Comparison of ENCODE assay signal across 27 cellular contexts in the genomic region with DNA sequence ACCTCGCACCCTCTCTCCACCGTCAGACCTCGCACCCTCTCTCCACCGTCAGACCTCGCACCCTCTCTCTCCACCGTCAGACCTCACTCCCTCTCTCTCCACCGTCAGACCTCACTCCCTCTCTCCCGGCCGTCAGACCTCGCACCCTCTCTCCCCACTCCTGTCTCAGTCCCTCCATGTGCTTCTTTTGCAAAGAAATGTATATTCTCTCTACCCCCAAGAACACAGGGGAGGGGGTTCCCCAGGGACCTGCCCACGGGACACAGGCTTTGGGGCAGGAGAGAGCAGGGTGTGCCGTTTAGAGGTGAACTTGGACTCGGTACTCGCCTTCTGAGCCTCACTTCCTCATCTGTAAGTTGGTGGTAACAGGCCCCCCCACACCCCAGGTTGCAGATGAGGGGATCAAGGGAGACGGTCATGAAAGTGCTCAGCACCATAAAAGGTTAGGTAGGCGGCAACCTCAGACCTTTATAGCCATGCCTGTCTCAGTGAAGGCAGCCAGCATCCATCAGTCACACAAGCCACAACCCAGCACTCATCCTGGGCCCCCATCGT.
DNase-seq lines count a peak whose midpoint lies in the region; ATAC-seq and TF ChIP-seq lines count a peak whose summit lies in the region.
"Had no signal": no experiment of that assay in that cellular context is flagged by ENCODE, and none has a peak within 500 bp of the region (broad histone marks: within the 10 kb centered on the region; RNA-seq: fewer than 3 reads in every experiment).

No MANE protein-coding gene starts in this region.

- ATAC-seq in Right ventricle myocardium inferior: no peak
- no peak for ATAC-seq in aorta (ENCODE audit: low FRiP score)
- no peak for ATAC-seq in HG03159 (IDR thresholded peaks at IDR 0.05; ENCODE audit: unreplicated experiment)
- ATAC-seq: A549; CD8-positive, alpha-beta T cell; GM23338; left ventricle myocardium superior; pancreas had no signal

- H3K4me3 Mint-ChIP-seq in nephron: no peak overlapping the region
- H3K4me3 Mint-ChIP-seq: CD8-positive, alpha-beta T cell; dendritic cell treated with granulocyte-macrophage colony-stimulating factor and Interleukin-4, amounts not matched to agents 40 ng/mL and 50 ng/mL, for 4 days; endodermal cell; GM23338; IgD-negative memory B cell; natural killer cell treated with Interleukin-12 subunit alpha and Interleukin-12 subunit beta and Interleukin-15 and Interleukin-18, amount 100 ng/mL, for 72 hours; stimulated activated naive CD8-positive, alpha-beta T cell treated with anti-CD3 and anti-CD28 coated beads, Interleukin-15, Interleukin-2, amounts not matched to agents 100 ng/mL and 50 ng/mL, for 24 hours; T-helper 2 cell treated with Interferon-gamma antibody and Interleukin-4, amounts not matched to agents 5 μg/mL and 100 μg/mL, for 36 hours had no signal

- H3K36me3 ChIP-seq in adrenal gland (replicated peaks in 1 of 2): no peaks in the 10 kb centered on the region
- no peaks in the 10 kb centered on the region for H3K36me3 ChIP-seq in aorta (ENCODE audit: control insufficient read depth in 1 of 2, insufficient read depth in 2 of 2, low read length in 1 of 2)

- peaks cover 10% of the 10 kb centered on the region for H3K4me1 Mint-ChIP-seq in nephron
- H3K4me1 Mint-ChIP-seq: endodermal cell had no signal

- peak; percentile 37 for DNase-seq in Right ventricle myocardium inferior (ENCODE audit: missing footprints)
- DNase-seq in cardiac septum (ENCODE audit: low spot score): no peak
- peak in 5 of 7 donors; percentile 2 to 39 (median 5) for DNase-seq in adrenal gland
- DNase-seq in aorta: peak; percentile 16 to 57
- DNase-seq in iPS-NIHi11 (ENCODE audit: low spot score): no peak
- no peak for DNase-seq in activated CD4-positive, alpha-beta T cell treated with anti-CD3 and anti-CD28 coated beads, Interleukin-2, amount 50 U/mL, for 1 hour
- DNase-seq: activated gamma-delta T cell; caudate nucleus; CD8-positive, alpha-beta T cell; endodermal cell; left ventricle myocardium superior; NCI-H1105 treated with DMSO at 0.1 percent for 48 hours; NCI-H1930; NCI-H526 treated with DMSO at 0.1 percent for 48 hours; NK-92 treated with Interleukin-12 subunit alpha and Interleukin-12 subunit beta, amount 100 ng/mL, for 24 hours; small intestine; testis had no signal

- H3K9me3 ChIP-seq in adrenal gland (replicated peaks in 1 of 3) (no peaks in the 10 kb centered on the region), aorta (ENCODE audit: control insufficient read depth, low read length) (no peaks in the 10 kb centered on the region)
- H3K9me3 ChIP-seq: A549, pancreas, testis had no signal

- peaks cover 4% of the 10 kb centered on the region for H3K36me3 Mint-ChIP-seq in nephron (ENCODE audit: low read depth)
- H3K36me3 Mint-ChIP-seq: CD8-positive, alpha-beta T cell; IgD-negative memory B cell; natural killer cell treated with Interleukin-12 subunit alpha and Interleukin-12 subunit beta and Interleukin-15 and Interleukin-18, amount 100 ng/mL, for 72 hours had no signal

- H3K4me1 ChIP-seq in adrenal gland (replicated peaks in 1 of 2) (no peaks in the 10 kb centered on the region), aorta (ENCODE audit: control insufficient read depth in 1 of 2, insufficient read depth in 2 of 2, low read length in 2 of 2) (no peaks in the 10 kb centered on the region)
- H3K4me1 ChIP-seq: A549, pancreas, testis had no signal

- H3K4me3 ChIP-seq in adrenal gland (no peak overlapping the region), aorta (ENCODE audit: low read length in 2 of 2) (no peak overlapping the region)
- H3K4me3 ChIP-seq: A549, GM23338, pancreas, testis had no signal

- TF ChIP-seq CTCF in adrenal gland (IDR thresholded peaks at IDR 0.05) (no peak), nephron (IDR thresholded peaks at IDR 0.05; ENCODE audit: unreplicated experiment in 3 of 3) (no peak)

- intact Hi-C loops in Right ventricle myocardium inferior (cut with DNase I): no loop called here
- intact Hi-C loops in cardiac septum (cut with DNase I): no loop called here
- intact Hi-C loops in adrenal gland (cut with DNase I): no loop called here
- intact Hi-C loops in aorta (cut with DNase I): no loop called here

- no peaks in the 10 kb centered on the region for H3K27me3 ChIP-seq in adrenal gland
- no peaks in the 10 kb centered on the region for H3K27me3 ChIP-seq in aorta (ENCODE audit: control insufficient read depth in 1 of 2, insufficient read depth in 2 of 2, low read length in 1 of 2)
- H3K27me3 ChIP-seq: pancreas, testis had no signal

- no peak for TF ChIP-seq POLR2A in adrenal gland (IDR thresholded peaks at IDR 0.05)

- H3K27ac ChIP-seq in adrenal gland (no peak overlapping the region), aorta (ENCODE audit: low read depth in 1 of 2, low read length in 2 of 2) (no peak overlapping the region)
- H3K27ac ChIP-seq: A549, pancreas, testis had no signal

- WGBS in adrenal gland, 4 donors: 75 to 79% (median 78%) methylated on average over 9 to 13 of the region's 17 CpGs
- 70 to 74% methylated on average over 11 to 12 of the region's 17 CpGs for WGBS in aorta, 2 donors

- H3K9me3 Mint-ChIP-seq in nephron: no peaks in the 10 kb centered on the region
- H3K9me3 Mint-ChIP-seq: CD8-positive, alpha-beta T cell; dendritic cell treated with granulocyte-macrophage colony-stimulating factor and Interleukin-4, amounts not matched to agents 40 ng/mL and 50 ng/mL, for 4 days; endodermal cell; IgD-negative memory B cell; natural killer cell treated with Interleukin-12 subunit alpha and Interleukin-12 subunit beta and Interleukin-15 and Interleukin-18, amount 100 ng/mL, for 72 hours; stimulated activated naive CD8-positive, alpha-beta T cell treated with anti-CD3 and anti-CD28 coated beads, Interleukin-15, Interleukin-2, amounts not matched to agents 100 ng/mL and 50 ng/mL, for 24 hours; T-helper 2 cell treated with Interferon-gamma antibody and Interleukin-4, amounts not matched to agents 5 μg/mL and 100 μg/mL, for 36 hours had no signal

- peak overlapping the region; percentile 9 to 78 (median 48) for H3K27ac Mint-ChIP-seq in nephron
- H3K27ac Mint-ChIP-seq: CD8-positive, alpha-beta T cell; dendritic cell treated with granulocyte-macrophage colony-stimulating factor and Interleukin-4, amounts not matched to agents 40 ng/mL and 50 ng/mL, for 4 days; endodermal cell; GM23338; natural killer cell treated with Interleukin-12 subunit alpha and Interleukin-12 subunit beta and Interleukin-15 and Interleukin-18, amount 100 ng/mL, for 72 hours; stimulated activated naive CD8-positive, alpha-beta T cell treated with anti-CD3 and anti-CD28 coated beads, Interleukin-15, Interleukin-2, amounts not matched to agents 100 ng/mL and 50 ng/mL, for 24 hours; T-helper 2 cell treated with Interferon-gamma antibody and Interleukin-4, amounts not matched to agents 5 μg/mL and 100 μg/mL, for 36 hours had no signal

- H3K27me3 Mint-ChIP-seq in nephron (ENCODE audit: low read depth): peaks cover 9% of the 10 kb centered on the region

Comparison
In these comparisons a context has a peak if more than half of its experiments do, and no peak if none do; other contexts are left out.
1. DNase-seq: peak in Right ventricle myocardium inferior (single experiment), adrenal gland (5 of 7) and aorta (2 of 2); none in cardiac septum (single experiment), iPS-NIHi11 (single experiment) and activated CD4-positive, alpha-beta T cell treated with anti-CD3 and anti-CD28 coated beads, Interleukin-2, amount 50 U/mL, for 1 hour (single experiment).